In the genomic region with DNA sequence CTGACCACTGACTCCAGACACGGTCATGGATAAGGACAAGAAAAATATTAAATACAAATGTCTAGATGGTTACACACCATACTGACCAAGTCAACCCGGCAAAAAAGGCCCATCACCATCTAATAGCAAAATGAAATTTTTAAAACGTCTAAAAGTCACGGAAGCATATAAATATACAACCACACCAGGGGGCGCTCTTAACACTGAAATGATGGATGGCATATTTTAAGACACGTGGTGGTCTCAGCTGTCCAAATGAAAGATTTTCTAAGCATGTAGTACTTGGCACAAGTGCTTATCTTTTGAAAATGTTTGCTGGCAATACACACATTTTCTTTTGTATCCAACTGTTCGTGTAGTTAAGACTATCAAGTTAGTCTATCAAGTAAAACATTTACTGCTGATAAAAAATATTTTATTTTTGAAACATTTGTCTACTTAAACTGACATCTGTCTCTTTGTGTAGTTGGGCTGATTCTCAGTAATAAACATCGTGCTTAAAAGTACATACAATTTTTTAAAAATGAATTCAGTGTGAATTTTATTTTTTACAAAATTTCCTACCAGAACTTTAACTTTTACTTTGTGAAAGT, we compare ENCODE assay signal across 9 cellular contexts.
DNase-seq lines count a peak whose midpoint lies in the region; ATAC-seq and TF ChIP-seq lines count a peak whose summit lies in the region.
"Had no signal": no experiment of that assay in that cellular context is flagged by ENCODE, and none has a peak within 500 bp of the region (broad histone marks: within the 10 kb centered on the region; RNA-seq: fewer than 3 reads in every experiment).

No MANE protein-coding gene starts in this region.

- H3K27me3 ChIP-seq in H7 (ENCODE audit: control insufficient read depth, insufficient read depth, low read length) (no peaks in the 10 kb centered on the region), WERI-Rb-1 (ENCODE audit: insufficient read depth, low read depth, severe bottlenecking) (no peaks in the 10 kb centered on the region)
- H3K27me3 ChIP-seq: BLaER1 had no signal

- TF ChIP-seq CTCF in WERI-Rb-1 (IDR thresholded peaks at IDR 0.05; ENCODE audit: low read depth, low read length) = peak; percentile 44; the same call in 1 of the 2 replicates

- no peak overlapping the region for H3K4me3 ChIP-seq in H7 (ENCODE audit: insufficient read depth, low read depth, low read length)
- no peak overlapping the region for H3K4me3 ChIP-seq in WERI-Rb-1 (ENCODE audit: low read depth, low read length)
- H3K4me3 ChIP-seq: BLaER1 had no signal

- H3K36me3 ChIP-seq in H7 (replicated peaks; ENCODE audit: control insufficient read depth, insufficient read depth, low read length) (no peaks in the 10 kb centered on the region), WERI-Rb-1 (no peaks in the 10 kb centered on the region)
- H3K36me3 ChIP-seq: BLaER1 had no signal

- H3K9me3 ChIP-seq in WERI-Rb-1 (ENCODE audit: severe bottlenecking) = no peaks in the 10 kb centered on the region
- H3K9me3 ChIP-seq: BLaER1 had no signal

- ATAC-seq in HG03039 (IDR thresholded peaks at IDR 0.05; ENCODE audit: unreplicated experiment) = no peak

- peak; percentile 4 for DNase-seq in DMS153 treated with DMSO at 0.1 percent for 48 hours (lab: John Stamatoyannopoulos, UW; ENCODE audit: unreplicated experiment)
- DNase-seq in DMS153 (lab: John Stamatoyannopoulos, UW) = no peak
- DNase-seq in H7 = peak; percentile 10
- peak; percentile 60 for DNase-seq in NCI-H2081 treated with DMSO at 0.1 percent for 48 hours (lab: John Stamatoyannopoulos, UW)
- peak; percentile 52 for DNase-seq in WERI-Rb-1
- peak; percentile 30 for DNase-seq in epidermal melanocyte (ENCODE audit: insufficient read length, low spot score)
- DNase-seq in non-pigmented ciliary epithelial cell (ENCODE audit: low read depth) = peak; percentile 20

- H3K27ac ChIP-seq in WERI-Rb-1 = no peak overlapping the region
- H3K27ac ChIP-seq: BLaER1 had no signal
